Comparison of ENCODE assay signal across 1 cellular context in genomic region chr17:12664252-12664651, GRCh38.
TF ChIP-seq lines count a peak whose summit lies in the region.

No MANE protein-coding gene starts in this region.

TF ChIP-seq in HepG2, 621 proteins besides CTCF, POLR2A, EP300 and RAD21:
- TF ChIP-seq ZNF33A (CRISPR knock-in tag; IDR thresholded peaks at IDR 0.05; ENCODE audit: borderline replicate concordance): no peak
- no peak for TF ChIP-seq ATF3 (CRISPR knock-in tag; IDR thresholded peaks at IDR 0.05)
- TF ChIP-seq CEBPB (IDR thresholded peaks at IDR 0.05; ENCODE audit: borderline replicate concordance, low read depth, low read length): peak; percentile 66
- no peak for TF ChIP-seq ZNF333 (CRISPR knock-in tag; IDR thresholded peaks at IDR 0.05; ENCODE audit: borderline replicate concordance)
